ENCODE assay signal across 8 cellular contexts in the genomic region with DNA sequence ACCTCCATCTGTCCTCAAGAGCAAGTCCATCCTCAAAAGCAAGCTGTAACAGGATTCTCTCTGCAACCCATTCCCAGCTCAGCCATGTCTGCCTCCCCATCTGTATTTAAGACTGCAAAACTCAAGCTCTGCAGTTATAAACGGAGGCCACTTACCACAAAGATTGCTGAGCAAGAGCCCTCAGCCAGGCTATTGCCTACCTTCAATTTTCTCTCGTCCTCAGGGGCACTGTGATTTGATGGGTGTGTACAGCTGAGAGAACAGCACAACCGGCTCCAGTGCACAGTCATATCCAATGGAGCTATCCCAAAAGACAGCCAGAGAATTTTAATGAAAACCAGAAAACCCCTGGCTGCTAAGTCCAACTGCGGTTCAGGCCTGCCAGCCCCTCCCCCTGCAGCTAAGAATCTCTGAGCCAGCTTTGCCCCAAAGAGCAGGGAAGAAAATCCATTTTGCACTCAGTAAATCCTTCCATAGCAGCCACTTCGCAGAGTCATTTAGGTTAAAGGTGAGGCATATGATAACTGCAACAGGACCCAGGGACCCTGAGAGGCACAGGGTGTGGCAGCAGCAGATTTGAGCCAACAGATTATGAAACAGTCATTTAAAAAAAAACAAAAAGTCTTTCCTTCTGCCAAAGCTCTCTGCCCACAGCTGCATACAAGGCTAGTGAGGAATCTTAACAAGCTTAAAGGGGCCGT. TPM values are rescaled to one million over a fixed set of nuclear protein-coding genes. Genes with fewer than 3 reads are reported as not detected.
DNase-seq lines count a peak whose midpoint lies in the region; ATAC-seq and TF ChIP-seq lines count a peak whose summit lies in the region.

No MANE protein-coding gene starts in this region.

- H3F3A ChIP-seq in smooth muscle cell (ENCODE audit: low read depth), result peaks cover 13% of the 10 kb centered on the region

- peak overlapping the region; percentile 84 for H3K4me2 ChIP-seq in smooth muscle cell

- H3K9ac ChIP-seq in smooth muscle cell (ENCODE audit: low read depth), result peak overlapping the region; percentile 29

- intact Hi-C loops in adrenal gland (cut with DNase I), result no loop called here

- H3K9me3 ChIP-seq in adrenal gland (replicated peaks in 1 of 3) (no peaks in the 10 kb centered on the region), smooth muscle cell (replicated peaks; ENCODE audit: low read depth) (no peaks in the 10 kb centered on the region)

- H3K79me2 ChIP-seq in smooth muscle cell (ENCODE audit: low read depth), result peaks cover 62% of the 10 kb centered on the region

- no peak overlapping the region for H2AFZ ChIP-seq in smooth muscle cell (ENCODE audit: low read depth)

- peak overlapping the region; percentile 49 to 85 (median 67) for H3K27ac ChIP-seq in adrenal gland
- peak overlapping the region; percentile 70 for H3K27ac ChIP-seq in smooth muscle cell (ENCODE audit: low read depth)

- peaks cover 38% of the 10 kb centered on the region for H4K20me1 ChIP-seq in smooth muscle cell (ENCODE audit: low read depth)

- H3K4me3 ChIP-seq in adrenal gland (peak overlapping the region in 1 of 4 donors; percentile 37), smooth muscle cell (peak overlapping the region; percentile 33), H7 (ENCODE audit: insufficient read depth, low read depth, low read length) (no peak overlapping the region)

- TF ChIP-seq POLR2A in adrenal gland (IDR thresholded peaks at IDR 0.05), result no peak

- peaks cover 30 to 62% of the 10 kb centered on the region in 2 donors for H3K4me1 ChIP-seq in adrenal gland (replicated peaks in 1 of 2)
- peaks cover 15% of the 10 kb centered on the region for H3K4me1 ChIP-seq in smooth muscle cell (ENCODE audit: low read depth)

- H3K27me3 ChIP-seq in adrenal gland, result no peaks in the 10 kb centered on the region
- no peaks in the 10 kb centered on the region for H3K27me3 ChIP-seq in smooth muscle cell (ENCODE audit: low read depth)
- no peaks in the 10 kb centered on the region; the same call in 1 of the 2 replicates for H3K27me3 ChIP-seq in H7 (ENCODE audit: control insufficient read depth, insufficient read depth, low read length)

- WGBS in adrenal gland, 4 donors, result 10 to 30% (median 25%) methylated on average over 6 of the region's 6 CpGs
- WGBS in smooth muscle cell (ENCODE audit: low lambda C conversion rate), result 10% methylated on average over 6 of the region's 6 CpGs

- in situ Hi-C loops in Caki2 (cut with HindIII; ENCODE audit: low pct_unique_long_range_greater_than_20kb, low sequenced_read_pairs), result no loop called here

- ATAC-seq in HG03432 (IDR thresholded peaks at IDR 0.05; ENCODE audit: unreplicated experiment) (peak; percentile 39), GM21786 (IDR thresholded peaks at IDR 0.05; ENCODE audit: unreplicated experiment) (no peak)

- H3K36me3 ChIP-seq in adrenal gland (replicated peaks in 1 of 2), result no peaks in the 10 kb centered on the region
- H3K36me3 ChIP-seq in smooth muscle cell (ENCODE audit: low read depth), result no peaks in the 10 kb centered on the region
- no peaks in the 10 kb centered on the region for H3K36me3 ChIP-seq in H7 (replicated peaks; ENCODE audit: control insufficient read depth, insufficient read depth, low read length)

- TF ChIP-seq CTCF in adrenal gland (IDR thresholded peaks at IDR 0.05), result no peak
- TF ChIP-seq CTCF in smooth muscle cell (IDR thresholded peaks at IDR 0.05; ENCODE audit: borderline replicate concordance, insufficient read depth, poor library complexity, severe bottlenecking), result no peak

- DNase-seq in Caki2 (ENCODE audit: low read depth) (peak; percentile 32), adrenal gland (peak in 6 of 7 donors; percentile 50 to 63 (median 60)), hepatic stellate cell (ENCODE audit: low spot score) (peak; percentile 34), smooth muscle cell (lab: John Stamatoyannopoulos, UW; ENCODE audit: unreplicated experiment) (peak; percentile 14), H7 (no peak)
- DNase-seq in stimulated activated CD4-positive, alpha-beta T cell treated with anti-CD3 and anti-CD28 coated beads, Interleukin-4, amount 100 ng/mL, for 1 hour, result no peak

RNA-seq across cellular contexts. Expression of a gene that starts 37.6 kb away (rescaled TPM):
- total RNA-seq in Caki2 (2014; rRNA removed; shearing (Covaris generic); ENCODE audit: low replicate concordance), result 3.2 and 5.6 TPM in 2 replicates
- 10 to 100 TPM; 24.5 to 69.4 (median 43.1) TPM for total RNA-seq in adrenal gland
- polyA plus RNA-seq in adrenal gland, result 10 to 100 TPM in 1 of 3 donors, 1 to 10 TPM in 2; 5.1 to 55.4 (median 5.4) TPM
- total RNA-seq in smooth muscle cell, result 19.6 and 23.6 TPM in 2 replicates
- polyA plus RNA-seq in smooth muscle cell, result 10.7 and 11.2 TPM in 2 replicates
- 4.5 and 6.2 TPM in 2 replicates for total RNA-seq in H7 (2014; rRNA removed; shearing (Covaris generic))

Comparison
In these comparisons a context has a peak if more than half of its experiments do, and no peak if none do; other contexts are left out.
1. DNase-seq: peak in Caki2 (single experiment), adrenal gland (6 of 7), hepatic stellate cell (single experiment) and smooth muscle cell (single experiment); none in stimulated activated CD4-positive, alpha-beta T cell treated with anti-CD3 and anti-CD28 coated beads, Interleukin-4, amount 100 ng/mL, for 1 hour (single experiment) and H7 (single experiment).